ENCODE assay signal across 1 cellular context in the genomic region with DNA sequence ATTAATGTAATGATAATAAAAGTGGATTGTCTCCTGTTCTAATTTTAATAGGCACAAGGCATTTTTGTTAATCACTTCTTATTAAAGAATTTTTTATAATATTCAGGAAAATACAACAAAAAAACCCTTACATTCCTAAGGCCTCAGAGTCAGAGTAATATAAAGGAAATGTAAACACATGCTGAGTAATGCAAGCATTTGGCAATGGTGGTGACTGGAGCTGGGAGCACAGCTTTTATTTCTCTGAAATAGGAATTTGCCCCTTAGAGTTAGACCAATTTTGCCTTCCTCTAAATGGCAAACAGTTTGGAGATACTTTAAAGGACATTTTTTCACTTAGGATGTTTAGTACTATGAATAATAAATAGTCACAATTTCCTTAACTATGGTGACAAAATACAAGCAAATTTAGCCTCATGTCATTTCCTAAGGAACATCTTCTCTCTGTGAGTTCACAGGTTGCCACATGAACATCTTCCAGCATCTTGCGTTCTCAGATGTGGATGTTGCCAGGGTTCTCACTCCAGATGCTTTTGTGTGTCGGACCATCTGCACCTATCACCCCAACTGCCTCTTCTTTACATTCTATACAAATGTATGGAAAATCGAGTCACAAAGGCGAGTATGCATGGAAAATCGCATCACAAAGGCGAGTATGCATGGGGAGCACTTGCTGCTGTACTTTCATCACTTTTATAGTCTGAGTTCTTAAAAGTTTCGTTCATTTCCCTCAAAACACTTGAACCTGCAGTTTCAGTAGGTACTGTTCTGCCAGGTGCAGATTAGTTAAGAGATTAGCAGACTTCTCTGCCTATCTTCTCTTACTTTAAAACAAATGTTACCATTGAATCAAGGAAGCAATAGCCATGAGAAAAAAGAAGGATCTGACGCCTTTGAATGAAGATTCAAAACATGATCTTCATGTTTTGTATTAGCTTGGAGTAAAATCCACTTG.
TF ChIP-seq lines count a peak whose summit lies in the region.

No MANE protein-coding gene starts in this region.

TF ChIP-seq in GM23338, 12 proteins besides CTCF, POLR2A, EP300 and RAD21:
- TF ChIP-seq, protein P1, sequence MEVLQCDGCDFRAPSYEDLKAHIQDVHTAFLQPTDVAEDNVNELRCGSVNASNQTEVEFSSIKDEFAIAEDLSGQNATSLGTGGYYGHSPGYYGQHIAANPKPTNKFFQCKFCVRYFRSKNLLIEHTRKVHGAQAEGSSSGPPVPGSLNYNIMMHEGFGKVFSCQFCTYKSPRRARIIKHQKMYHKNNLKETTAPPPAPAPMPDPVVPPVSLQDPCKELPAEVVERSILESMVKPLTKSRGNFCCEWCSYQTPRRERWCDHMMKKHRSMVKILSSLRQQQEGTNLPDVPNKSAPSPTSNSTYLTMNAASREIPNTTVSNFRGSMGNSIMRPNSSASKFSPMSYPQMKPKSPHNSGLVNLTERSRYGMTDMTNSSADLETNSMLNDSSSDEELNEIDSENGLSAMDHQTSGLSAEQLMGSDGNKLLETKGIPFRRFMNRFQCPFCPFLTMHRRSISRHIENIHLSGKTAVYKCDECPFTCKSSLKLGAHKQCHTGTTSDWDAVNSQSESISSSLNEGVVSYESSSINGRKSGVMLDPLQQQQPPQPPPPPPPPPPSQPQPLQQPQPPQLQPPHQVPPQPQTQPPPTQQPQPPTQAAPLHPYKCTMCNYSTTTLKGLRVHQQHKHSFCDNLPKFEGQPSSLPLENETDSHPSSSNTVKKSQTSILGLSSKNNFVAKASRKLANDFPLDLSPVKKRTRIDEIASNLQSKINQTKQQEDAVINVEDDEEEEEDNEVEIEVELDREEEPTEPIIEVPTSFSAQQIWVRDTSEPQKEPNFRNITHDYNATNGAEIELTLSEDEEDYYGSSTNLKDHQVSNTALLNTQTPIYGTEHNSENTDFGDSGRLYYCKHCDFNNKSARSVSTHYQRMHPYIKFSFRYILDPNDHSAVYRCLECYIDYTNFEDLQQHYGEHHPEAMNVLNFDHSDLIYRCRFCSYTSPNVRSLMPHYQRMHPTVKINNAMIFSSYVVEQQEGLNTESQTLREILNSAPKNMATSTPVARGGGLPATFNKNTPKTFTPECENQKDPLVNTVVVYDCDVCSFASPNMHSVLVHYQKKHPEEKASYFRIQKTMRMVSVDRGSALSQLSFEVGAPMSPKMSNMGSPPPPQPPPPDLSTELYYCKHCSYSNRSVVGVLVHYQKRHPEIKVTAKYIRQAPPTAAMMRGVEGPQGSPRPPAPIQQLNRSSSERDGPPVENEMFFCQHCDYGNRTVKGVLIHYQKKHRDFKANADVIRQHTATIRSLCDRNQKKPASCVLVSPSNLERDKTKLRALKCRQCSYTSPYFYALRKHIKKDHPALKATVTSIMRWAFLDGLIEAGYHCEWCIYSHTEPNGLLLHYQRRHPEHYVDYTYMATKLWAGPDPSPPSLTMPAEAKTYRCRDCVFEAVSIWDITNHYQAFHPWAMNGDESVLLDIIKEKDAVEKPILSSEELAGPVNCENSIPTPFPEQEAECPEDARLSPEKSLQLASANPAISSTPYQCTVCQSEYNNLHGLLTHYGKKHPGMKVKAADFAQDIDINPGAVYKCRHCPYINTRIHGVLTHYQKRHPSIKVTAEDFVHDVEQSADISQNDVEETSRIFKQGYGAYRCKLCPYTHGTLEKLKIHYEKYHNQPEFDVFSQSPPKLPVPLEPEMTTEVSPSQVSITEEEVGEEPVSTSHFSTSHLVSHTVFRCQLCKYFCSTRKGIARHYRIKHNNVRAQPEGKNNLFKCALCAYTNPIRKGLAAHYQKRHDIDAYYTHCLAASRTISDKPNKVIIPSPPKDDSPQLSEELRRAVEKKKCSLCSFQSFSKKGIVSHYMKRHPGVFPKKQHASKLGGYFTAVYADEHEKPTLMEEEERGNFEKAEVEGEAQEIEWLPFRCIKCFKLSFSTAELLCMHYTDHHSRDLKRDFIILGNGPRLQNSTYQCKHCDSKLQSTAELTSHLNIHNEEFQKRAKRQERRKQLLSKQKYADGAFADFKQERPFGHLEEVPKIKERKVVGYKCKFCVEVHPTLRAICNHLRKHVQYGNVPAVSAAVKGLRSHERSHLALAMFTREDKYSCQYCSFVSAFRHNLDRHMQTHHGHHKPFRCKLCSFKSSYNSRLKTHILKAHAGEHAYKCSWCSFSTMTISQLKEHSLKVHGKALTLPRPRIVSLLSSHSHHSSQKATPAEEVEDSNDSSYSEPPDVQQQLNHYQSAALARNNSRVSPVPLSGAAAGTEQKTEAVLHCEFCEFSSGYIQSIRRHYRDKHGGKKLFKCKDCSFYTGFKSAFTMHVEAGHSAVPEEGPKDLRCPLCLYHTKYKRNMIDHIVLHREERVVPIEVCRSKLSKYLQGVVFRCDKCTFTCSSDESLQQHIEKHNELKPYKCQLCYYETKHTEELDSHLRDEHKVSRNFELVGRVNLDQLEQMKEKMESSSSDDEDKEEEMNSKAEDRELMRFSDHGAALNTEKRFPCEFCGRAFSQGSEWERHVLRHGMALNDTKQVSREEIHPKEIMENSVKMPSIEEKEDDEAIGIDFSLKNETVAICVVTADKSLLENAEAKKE (CRISPR knock-in tag; IDR thresholded peaks at IDR 0.05), result peak; percentile 67
- TF ChIP-seq EZH2 (IDR thresholded peaks at IDR 0.05; ENCODE audit: low read depth, unreplicated experiment) (no peak), ZNF114 (CRISPR knock-in tag; IDR thresholded peaks at IDR 0.05) (0 out of 2 replicates have a peak, but pooled peaks have one; percentile 44), POLR2AphosphoS5 (IDR thresholded peaks at IDR 0.05; ENCODE audit: low read depth) (no peak; the same call in none of the 2 replicates), NANOG (IDR thresholded peaks at IDR 0.05; ENCODE audit: borderline replicate concordance) (peak; percentile 93), CREB1 (CRISPR knock-in tag; IDR thresholded peaks at IDR 0.05; ENCODE audit: low read depth) (peak; percentile 37; the same call in 1 of the 2 replicates)
